In the genomic region with DNA sequence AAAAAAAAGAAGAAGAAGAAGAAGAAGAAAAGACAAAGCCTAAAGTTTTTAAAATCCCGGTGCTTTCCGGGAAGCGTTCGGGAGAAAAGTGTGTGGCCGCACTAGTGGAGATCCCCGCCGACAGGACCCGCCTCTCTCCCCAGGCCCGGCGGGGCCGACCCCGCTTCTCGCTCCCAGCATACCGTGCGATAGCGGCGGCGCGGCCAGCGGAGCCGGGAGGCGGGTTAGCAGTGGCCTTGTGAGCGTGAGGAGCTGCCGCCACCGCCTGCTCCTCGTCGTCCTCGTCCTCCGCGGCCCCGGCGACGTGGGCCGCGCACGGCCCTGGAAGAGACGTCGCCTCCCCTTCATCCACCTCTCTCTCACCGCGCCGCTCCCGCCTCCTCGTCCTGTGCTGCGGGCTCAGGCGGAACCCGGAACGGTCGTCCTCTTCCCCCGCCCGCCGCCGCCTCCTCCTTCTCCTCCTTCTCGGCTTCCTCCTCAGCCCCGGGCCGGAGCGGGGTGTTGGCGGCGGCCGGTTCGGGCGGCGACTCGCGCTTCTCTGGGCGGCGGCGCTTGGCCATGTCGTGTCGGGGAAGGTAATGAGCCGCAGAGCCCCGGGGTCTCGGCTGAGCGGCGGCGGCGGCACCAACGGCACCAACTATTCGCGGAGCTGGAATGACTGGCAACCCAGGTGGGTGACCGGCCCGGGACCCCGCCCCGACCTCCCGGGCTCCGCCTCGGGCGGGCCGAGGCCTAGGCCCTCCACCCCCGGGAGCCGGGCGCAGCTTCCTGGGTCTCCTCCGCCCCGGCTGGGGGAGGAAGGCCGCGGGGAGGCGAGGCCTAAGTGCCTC, we compare ENCODE assay signal across 8 cellular contexts.
DNase-seq lines count a peak whose midpoint lies in the region; ATAC-seq and TF ChIP-seq lines count a peak whose summit lies in the region.
"Not testable (repeated sequence)": the region's sequence is repeated elsewhere in the genome, so short reads cannot be mapped to it uniquely, and the experiment has no call there.

No MANE protein-coding gene starts in this region.

- peak; percentile 69 for DNase-seq in Ammon's horn (ENCODE audit: low spot score)
- DNase-seq in GM19238 (ENCODE audit: insufficient read length, low spot score): peak; percentile 30
- peak; percentile 86 for DNase-seq in NCI-H69 (lab: John Stamatoyannopoulos, UW)
- DNase-seq in activated CD4-positive, alpha-beta T cell treated with anti-CD3 and anti-CD28 coated beads, Interleukin-2, amount 50 U/mL, for 1 hour: peak; percentile 55
- peak; percentile 78 for DNase-seq in coronary artery (ENCODE audit: low spot score)
- DNase-seq in stimulated activated CD4-positive, alpha-beta T cell treated with anti-CD3 and anti-CD28 coated beads, Interleukin-15, amount 100 ng/mL, for 24 hours: peak; percentile 83

- peak; percentile 78 for ATAC-seq in HG03354 (IDR thresholded peaks at IDR 0.05; ENCODE audit: poor library complexity, severe bottlenecking, unreplicated experiment)

- peak overlapping the region; percentile 83 for H3K4me3 ChIP-seq in coronary artery

- TF ChIP-seq CTCF in coronary artery (IDR thresholded peaks at IDR 0.05): not testable (repeated sequence)

- H3K27ac ChIP-seq in coronary artery (peak overlapping the region; percentile 88 to 97), layer of hippocampus (ENCODE audit: low read depth, low read length) (peak overlapping the region; percentile 82)

- H3K27me3 ChIP-seq in layer of hippocampus (ENCODE audit: control insufficient read depth, insufficient read depth, low read length): not testable (repeated sequence)

Comparison
In these comparisons a context has a peak if more than half of its experiments do, and no peak if none do; other contexts are left out.
1. Peak in every context shown above with its lines: DNase-seq, ATAC-seq, H3K4me3 ChIP-seq and H3K27ac ChIP-seq.
2. DNase-seq: peak in every context shown above with its lines; median percentile 86 in NCI-H69; 83 in stimulated activated CD4-positive, alpha-beta T cell treated with anti-CD3 and anti-CD28 coated beads, Interleukin-15, amount 100 ng/mL, for 24 hours; 78 in coronary artery; 69 in Ammon's horn; 55 in activated CD4-positive, alpha-beta T cell treated with anti-CD3 and anti-CD28 coated beads, Interleukin-2, amount 50 U/mL, for 1 hour; 30 in GM19238.